In genomic region chr1:198907423-198907746, GRCh38 we compare ENCODE assay signal across 19 cellular contexts.
A peak's percentile ranks its signal among the peaks of the same experiment; 100 is the strongest.
DNase-seq lines count a peak whose midpoint lies in the region; ATAC-seq, FAIRE-seq and TF ChIP-seq lines count a peak whose summit lies in the region.
"Had no signal": no experiment of that assay in that cellular context is flagged by ENCODE, and none has a peak within 500 bp of the region (broad histone marks: within the 10 kb centered on the region; RNA-seq: fewer than 3 reads in every experiment).

No MANE protein-coding gene starts in this region.

- DNase-seq in CD14-positive monocyte (ENCODE audit: low spot score) (no peak), GM18507 (ENCODE audit: extremely low spot score, insufficient read length, low read depth) (no peak), T-cell (no peak), immature natural killer cell (no peak), Caco-2 (no peak)
- no peak for DNase-seq in central memory CD4-positive, alpha-beta T cell
- no peak for DNase-seq in effector memory CD4-positive, alpha-beta T cell
- DNase-seq in stimulated activated CD4-positive, alpha-beta T cell treated with anti-CD3 and anti-CD28 coated beads, Interleukin-4, amount 100 ng/mL, for 24 hours, result no peak
- DNase-seq: activated CD4-positive, alpha-beta memory T cell treated with anti-CD3 and anti-CD28 coated beads for 36 hours; C1 segment of cervical spinal cord; colonic mucosa; EL; GOT3; NCI-H1694 treated with DMSO at 0.1 percent for 48 hours; NCI-H69; retina; T-helper 9 cell had no signal

- no TSS peak for BruUV-seq in Caco-2 (replicated peaks; lab: Mats Ljungman, UMichigan)

- no peak overlapping the region for H3K4me3 ChIP-seq in Caco-2 (ENCODE audit: low read depth, low read length)
- H3K4me3 ChIP-seq in effector memory CD4-positive, alpha-beta T cell (ENCODE audit: insufficient read depth, low read depth, low read length, poor library complexity, severe bottlenecking), result no peak overlapping the region
- H3K4me3 ChIP-seq: colonic mucosa had no signal

- no peaks in the 10 kb centered on the region for H3K4me1 ChIP-seq in Caco-2
- no peaks in the 10 kb centered on the region for H3K4me1 ChIP-seq in effector memory CD4-positive, alpha-beta T cell (ENCODE audit: control insufficient read depth, insufficient read depth, low read length, poor library complexity, severe bottlenecking)
- H3K4me1 ChIP-seq: colonic mucosa had no signal

- POLR2A ChIA-PET in T-cell (lab: Charles Lee), result no interaction called here
- POLR2A ChIA-PET in Caco-2 (lab: Charles Lee), result no interaction called here

- TF ChIP-seq CTCF in CD14-positive monocyte (IDR thresholded peaks at IDR 0.05), result peak; percentile 16
- no peak for TF ChIP-seq CTCF in Caco-2 (IDR thresholded peaks at IDR 0.05; ENCODE audit: insufficient read depth in 1 of 2, low read depth in 1 of 2, low read length in 1 of 2, severe bottlenecking in 1 of 2, unreplicated experiment in 1 of 2)

- peak; percentile 74 for FAIRE-seq in GM18507 (lab: Jason Lieb, UNC)

- H3K4me3 Mint-ChIP-seq in CD14-positive monocyte (no peak overlapping the region), T-cell (peak overlapping the region in 1 of 3 donors; percentile 33), immature natural killer cell (peak overlapping the region; percentile 17 to 75 (median 68)), Caco-2 (ENCODE audit: unreplicated experiment) (no peak overlapping the region)
- H3K4me3 Mint-ChIP-seq: activated CD4-positive, alpha-beta memory T cell treated with anti-CD3 and anti-CD28 coated beads for 36 hours; nephron had no signal

- ATAC-seq in T-cell (replicated peaks in 1 of 4), result peak; percentile 45 to 75 (median 48)
- ATAC-seq: left lobe of liver had no signal

- H3K9me3 ChIP-seq in Caco-2, result no peaks in the 10 kb centered on the region
- H3K9me3 ChIP-seq in effector memory CD4-positive, alpha-beta T cell (ENCODE audit: control insufficient read depth, low read length), result no peaks in the 10 kb centered on the region
- H3K9me3 ChIP-seq: colonic mucosa had no signal

- H3K27me3 Mint-ChIP-seq in CD14-positive monocyte (ENCODE audit: low read depth in 3 of 3) (no peaks in the 10 kb centered on the region), T-cell (no peaks in the 10 kb centered on the region), immature natural killer cell (ENCODE audit: low read depth in 3 of 3) (peaks cover 0 to 6% (median 2%) of the 10 kb centered on the region in 3 donors), Caco-2 (ENCODE audit: insufficient read depth, unreplicated experiment) (no peaks in the 10 kb centered on the region)

- H3K27ac ChIP-seq in effector memory CD4-positive, alpha-beta T cell (ENCODE audit: insufficient read depth, low read length, poor library complexity, severe bottlenecking), result no peak overlapping the region
- H3K27ac ChIP-seq: colonic mucosa had no signal

- CTCF ChIA-PET in T-cell (lab: Charles Lee) (no interaction called here), Caco-2 (lab: Charles Lee) (no interaction called here)

- H3K27ac Mint-ChIP-seq in CD14-positive monocyte, result no peak overlapping the region
- H3K27ac Mint-ChIP-seq in T-cell, result no peak overlapping the region
- peak overlapping the region in 4 of 6 donors; percentile 48 to 73 (median 56) for H3K27ac Mint-ChIP-seq in immature natural killer cell
- no peak overlapping the region for H3K27ac Mint-ChIP-seq in Caco-2 (ENCODE audit: unreplicated experiment)
- H3K27ac Mint-ChIP-seq: activated CD4-positive, alpha-beta memory T cell treated with anti-CD3 and anti-CD28 coated beads for 36 hours; nephron had no signal

- H3K4me1 Mint-ChIP-seq in CD14-positive monocyte (peaks cover 12% of the 10 kb centered on the region), T-cell (peaks cover 21 to 34% (median 23%) of the 10 kb centered on the region in 3 donors), immature natural killer cell (peaks cover 69 to 71% of the 10 kb centered on the region in 2 donors), Caco-2 (ENCODE audit: low read depth, unreplicated experiment) (no peaks in the 10 kb centered on the region)

- no peaks in the 10 kb centered on the region for H3K27me3 ChIP-seq in Caco-2 (replicated peaks; ENCODE audit: control insufficient read depth, insufficient read depth, low read length)
- no peaks in the 10 kb centered on the region for H3K27me3 ChIP-seq in effector memory CD4-positive, alpha-beta T cell (replicated peaks; ENCODE audit: control insufficient read depth, insufficient read depth, low read length, poor library complexity, severe bottlenecking)
- H3K27me3 ChIP-seq: colonic mucosa had no signal

- H3K9me3 Mint-ChIP-seq in CD14-positive monocyte, result peaks cover 0 to 11% (median 0%) of the 10 kb centered on the region in 7 donors
- H3K9me3 Mint-ChIP-seq in T-cell, result peaks cover 0 to 6% (median 3%) of the 10 kb centered on the region in 3 donors
- no peaks in the 10 kb centered on the region for H3K9me3 Mint-ChIP-seq in immature natural killer cell
- no peaks in the 10 kb centered on the region for H3K9me3 Mint-ChIP-seq in Caco-2 (ENCODE audit: unreplicated experiment)
- H3K9me3 Mint-ChIP-seq: activated CD4-positive, alpha-beta memory T cell treated with anti-CD3 and anti-CD28 coated beads for 36 hours; nephron had no signal

- no peaks in the 10 kb centered on the region for H3K36me3 ChIP-seq in Caco-2 (ENCODE audit: control insufficient read depth, insufficient read depth, low read length)
- H3K36me3 ChIP-seq in effector memory CD4-positive, alpha-beta T cell (ENCODE audit: control insufficient read depth, insufficient read depth, low read length), result no peaks in the 10 kb centered on the region
- H3K36me3 ChIP-seq: colonic mucosa had no signal

- H3K36me3 Mint-ChIP-seq in CD14-positive monocyte (peaks cover 5 to 12% of the 10 kb centered on the region in 2 donors), T-cell (peaks cover 6% of the 10 kb centered on the region), immature natural killer cell (peaks cover 0 to 7% (median 3%) of the 10 kb centered on the region in 3 donors), Caco-2 (ENCODE audit: insufficient read depth, unreplicated experiment) (no peaks in the 10 kb centered on the region)
- H3K36me3 Mint-ChIP-seq: activated CD4-positive, alpha-beta memory T cell treated with anti-CD3 and anti-CD28 coated beads for 36 hours had no signal

- intact Hi-C loops in CD14-positive monocyte (cut with micrococcal nuclease) (no loop called here), Caco-2 (cut with micrococcal nuclease; ENCODE audit: unreplicated experiment) (no loop called here)

Comparison
In these comparisons a context has a peak if more than half of its experiments do, and no peak if none do; other contexts are left out.
1. H3K27ac Mint-ChIP-seq: peak in immature natural killer cell (4 of 6); none in CD14-positive monocyte (0 of 7), T-cell (0 of 2) and Caco-2 (single experiment).
2. H3K4me3 Mint-ChIP-seq: peak in immature natural killer cell (5 of 5); none in CD14-positive monocyte (0 of 2) and Caco-2 (single experiment).